6 cellular contexts compared by ENCODE assay signal in genomic region chr17:65236321-65236720, GRCh38.
"Had no signal": no experiment of that assay in that cellular context is flagged by ENCODE, and none has a peak within 500 bp of the region (broad histone marks: within the 10 kb centered on the region; RNA-seq: fewer than 3 reads in every experiment).

No MANE protein-coding gene starts in this region.

- H3K27ac ChIP-seq: HL-60, KMS-11 had no signal

- DNase-seq: IMR-90, KBM-7, KG1 had no signal

- FAIRE-seq: HTR-8/SVneo had no signal

- H3K4me2 ChIP-seq: KMS-11 had no signal

- H3K9ac ChIP-seq: KMS-11 had no signal
